1 cellular context compared by ENCODE assay signal in genomic region chr5:138933522-138934290, GRCh38.
TF ChIP-seq lines count a peak whose summit lies in the region.

No MANE protein-coding gene starts in this region.

TF ChIP-seq in H1, 55 proteins besides CTCF, POLR2A, EP300 and RAD21:
- TF ChIP-seq POLR2AphosphoS5 (IDR thresholded peaks at IDR 0.05; ENCODE audit: low read depth, low read length) (peak; percentile 48; the same call in 1 of the 2 replicates), HDAC2 (IDR thresholded peaks at IDR 0.05; ENCODE audit: borderline replicate concordance in 1 of 2, low read depth in 2 of 2, low read length in 2 of 2) (no peak)
